Comparison of ENCODE assay signal across 1 cellular context in the genomic region with DNA sequence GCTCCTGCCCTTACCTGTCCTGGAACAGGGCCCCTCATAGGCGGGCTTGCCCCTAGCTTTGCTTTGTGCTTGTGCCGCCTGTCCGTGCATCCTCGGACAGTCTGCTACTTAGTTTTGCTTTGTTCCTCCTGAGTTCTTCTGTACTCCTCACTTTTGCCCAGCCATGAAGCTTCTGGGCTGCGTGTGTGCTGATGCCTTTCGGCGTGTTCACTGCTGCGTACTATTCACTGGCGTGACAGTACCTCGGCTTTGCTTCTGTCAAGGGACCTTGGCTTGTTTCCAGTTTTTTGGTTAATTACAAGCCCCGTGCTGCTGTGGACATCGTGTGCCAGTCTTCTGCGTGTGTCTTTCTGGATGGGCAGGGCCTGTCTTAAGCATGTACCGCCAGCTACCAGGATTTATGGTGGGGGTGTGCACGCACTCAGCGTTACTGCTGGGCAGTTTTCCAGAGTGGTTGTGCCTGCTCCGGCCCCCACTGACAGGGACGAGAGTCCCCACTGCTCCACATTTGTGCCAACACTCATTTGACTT.
TF ChIP-seq lines count a peak whose summit lies in the region.

No MANE protein-coding gene starts in this region.

TF ChIP-seq in HCT116, 20 proteins besides CTCF, POLR2A, EP300 and RAD21 (continued from another document):
- TF ChIP-seq, protein P1, sequence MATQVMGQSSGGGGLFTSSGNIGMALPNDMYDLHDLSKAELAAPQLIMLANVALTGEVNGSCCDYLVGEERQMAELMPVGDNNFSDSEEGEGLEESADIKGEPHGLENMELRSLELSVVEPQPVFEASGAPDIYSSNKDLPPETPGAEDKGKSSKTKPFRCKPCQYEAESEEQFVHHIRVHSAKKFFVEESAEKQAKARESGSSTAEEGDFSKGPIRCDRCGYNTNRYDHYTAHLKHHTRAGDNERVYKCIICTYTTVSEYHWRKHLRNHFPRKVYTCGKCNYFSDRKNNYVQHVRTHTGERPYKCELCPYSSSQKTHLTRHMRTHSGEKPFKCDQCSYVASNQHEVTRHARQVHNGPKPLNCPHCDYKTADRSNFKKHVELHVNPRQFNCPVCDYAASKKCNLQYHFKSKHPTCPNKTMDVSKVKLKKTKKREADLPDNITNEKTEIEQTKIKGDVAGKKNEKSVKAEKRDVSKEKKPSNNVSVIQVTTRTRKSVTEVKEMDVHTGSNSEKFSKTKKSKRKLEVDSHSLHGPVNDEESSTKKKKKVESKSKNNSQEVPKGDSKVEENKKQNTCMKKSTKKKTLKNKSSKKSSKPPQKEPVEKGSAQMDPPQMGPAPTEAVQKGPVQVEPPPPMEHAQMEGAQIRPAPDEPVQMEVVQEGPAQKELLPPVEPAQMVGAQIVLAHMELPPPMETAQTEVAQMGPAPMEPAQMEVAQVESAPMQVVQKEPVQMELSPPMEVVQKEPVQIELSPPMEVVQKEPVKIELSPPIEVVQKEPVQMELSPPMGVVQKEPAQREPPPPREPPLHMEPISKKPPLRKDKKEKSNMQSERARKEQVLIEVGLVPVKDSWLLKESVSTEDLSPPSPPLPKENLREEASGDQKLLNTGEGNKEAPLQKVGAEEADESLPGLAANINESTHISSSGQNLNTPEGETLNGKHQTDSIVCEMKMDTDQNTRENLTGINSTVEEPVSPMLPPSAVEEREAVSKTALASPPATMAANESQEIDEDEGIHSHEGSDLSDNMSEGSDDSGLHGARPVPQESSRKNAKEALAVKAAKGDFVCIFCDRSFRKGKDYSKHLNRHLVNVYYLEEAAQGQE (IDR thresholded peaks at IDR 0.05; ENCODE audit: low read depth) = no peak
- no peak for TF ChIP-seq EZH2 (IDR thresholded peaks at IDR 0.05)
- no peak for TF ChIP-seq SRF (IDR thresholded peaks at IDR 0.05; ENCODE audit: low read depth)
- TF ChIP-seq ZFX (IDR thresholded peaks at IDR 0.05) = no peak
- TF ChIP-seq SP1 (IDR thresholded peaks at IDR 0.05; ENCODE audit: low read depth) = no peak
